Comparison of ENCODE assay signal across 8 cellular contexts in the genomic region with DNA sequence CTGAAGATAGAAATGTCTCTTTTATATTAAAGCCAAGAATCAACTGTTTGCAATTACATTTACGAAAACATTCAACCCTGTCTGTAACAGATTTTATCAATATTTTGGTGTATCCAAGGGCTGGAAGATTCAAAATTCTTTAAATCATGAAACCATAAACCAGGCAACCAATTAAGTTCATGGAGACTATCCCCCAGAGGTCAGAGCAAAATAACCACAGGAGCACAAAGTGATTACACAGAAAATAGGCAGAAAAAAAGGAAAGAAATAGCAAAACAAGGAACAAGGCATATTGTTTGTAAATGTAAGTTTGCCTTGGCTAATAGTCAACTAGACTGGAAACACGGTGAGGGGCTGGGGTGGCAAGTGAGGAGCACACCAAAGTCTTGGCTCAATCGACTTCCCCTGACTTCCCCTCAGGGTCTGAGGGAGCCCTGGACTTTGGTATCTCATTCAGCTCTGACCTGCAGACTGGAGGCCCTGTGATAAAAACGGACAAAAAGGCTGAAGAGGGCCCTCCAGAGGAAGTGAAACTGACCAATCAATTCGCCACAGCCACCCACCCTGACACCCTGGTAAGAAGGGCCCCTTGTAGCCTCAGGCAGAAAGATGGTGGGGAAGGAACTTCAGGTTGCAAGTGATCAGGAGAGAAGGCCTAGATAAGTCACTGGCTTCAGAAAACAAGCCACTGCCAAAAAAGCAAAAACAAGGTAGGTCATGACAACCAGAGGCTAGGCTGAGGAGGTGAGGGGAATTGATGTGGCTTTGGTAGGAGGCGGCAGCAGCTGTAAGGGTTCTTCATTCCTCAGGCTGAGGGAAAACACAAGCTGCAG. TPM values are rescaled to one million over a fixed set of nuclear protein-coding genes. Genes with fewer than 3 reads are reported as not detected.
DNase-seq lines count a peak whose midpoint lies in the region; ATAC-seq, FAIRE-seq and TF ChIP-seq lines count a peak whose summit lies in the region.

No MANE protein-coding gene starts in this region.

- H3K4me1 ChIP-seq in DND-41 (ENCODE audit: insufficient read depth, low read length) (peaks cover 32% of the 10 kb centered on the region), HAP-1 (peaks cover 24% of the 10 kb centered on the region), PC-3 (ENCODE audit: insufficient read depth, low read length) (peaks cover 41% of the 10 kb centered on the region), iPS-15b (ENCODE audit: control insufficient read depth, insufficient read depth, low read length) (peaks cover 21% of the 10 kb centered on the region), small intestine (ENCODE audit: control insufficient read depth in 2 of 2, insufficient read depth in 1 of 2, low read depth in 1 of 2, low read length in 1 of 2) (peaks cover 8 to 16% of the 10 kb centered on the region in 2 donors)

- peak overlapping the region; percentile 98 for H3K4me3 Mint-ChIP-seq in activated naive CD8-positive, alpha-beta T cell

- peak overlapping the region in 1 of 2 experiments; percentile 85; a peak in 3 of 4 replicates for H3K4me3 ChIP-seq in DND-41 (ENCODE audit: low read depth in 1 of 2, low read length in 2 of 2)
- peak overlapping the region; percentile 68 for H3K4me3 ChIP-seq in HAP-1
- H3K4me3 ChIP-seq in PC-3 (ENCODE audit: low read length) = peak overlapping the region; percentile 95
- H3K4me3 ChIP-seq in iPS-15b (ENCODE audit: low read depth, low read length) = peak overlapping the region; percentile 80
- H3K4me3 ChIP-seq in small intestine (ENCODE audit: low read depth in 1 of 2, low read length in 2 of 2) = peak overlapping the region in 1 of 2 donors; percentile 16

- H2AFZ ChIP-seq in DND-41 (ENCODE audit: low read depth, low read length) (no peak overlapping the region), PC-3 (ENCODE audit: low read length) (no peak overlapping the region)

- no peaks in the 10 kb centered on the region for H3K9me3 Mint-ChIP-seq in activated naive CD8-positive, alpha-beta T cell (ENCODE audit: low read depth)

- DNase-seq in DND-41 (peak; percentile 29), HAP-1 (ENCODE audit: low spot score in 2 of 2) (peak in 1 of 2 experiments; percentile 61), PC-3 (no peak), small intestine (peak; percentile 24), DMS114 treated with DMSO at 0.1 percent for 48 hours (lab: John Stamatoyannopoulos, UW; ENCODE audit: unreplicated experiment) (no peak)

- H3K9me3 ChIP-seq in DND-41 (ENCODE audit: insufficient read depth, low read length, severe bottlenecking) (no peaks in the 10 kb centered on the region), HAP-1 (no peaks in the 10 kb centered on the region), PC-3 (ENCODE audit: low read length) (no peaks in the 10 kb centered on the region), iPS-15b (ENCODE audit: control insufficient read depth, insufficient read depth, low read length) (no peaks in the 10 kb centered on the region), small intestine (ENCODE audit: control insufficient read depth, low read depth) (no peaks in the 10 kb centered on the region)

- POLR2A ChIA-PET in PC-3 (lab: Charles Lee; ENCODE audit: unreplicated experiment) = interaction anchor here (0.6 kb wide), 1 partner anchor 131 kb away, joined by 3 read pairs; no protein-coding TSS in a partner anchor

- H4K20me1 ChIP-seq in DND-41 (ENCODE audit: insufficient read depth, low read length) (peaks cover 12% of the 10 kb centered on the region; the same call in 1 of the 2 replicates), PC-3 (ENCODE audit: low read length) (peaks cover 48% of the 10 kb centered on the region)

- H3K9ac ChIP-seq in DND-41 (ENCODE audit: low read depth, low read length) (peak overlapping the region; percentile 87; the same call in 1 of the 2 replicates), PC-3 (ENCODE audit: low read length) (no peak overlapping the region), iPS-15b (ENCODE audit: low read depth, low read length) (no peak overlapping the region)

- in situ Hi-C loops in HAP-1 (cut with MboI; ENCODE audit: low sequenced_read_pairs) = no loop called here

- peak overlapping the region; percentile 97 for H3K27ac Mint-ChIP-seq in activated naive CD8-positive, alpha-beta T cell

- H3K4me2 ChIP-seq in DND-41 (ENCODE audit: insufficient read depth, low read length) (peak overlapping the region; percentile 73), PC-3 (ENCODE audit: low read length) (peak overlapping the region; percentile 94)

- peaks cover 69% of the 10 kb centered on the region for H3K4me1 Mint-ChIP-seq in activated naive CD8-positive, alpha-beta T cell (ENCODE audit: low read depth)

- no peak for TF ChIP-seq CTCF in DND-41 (IDR thresholded peaks at IDR 0.05; ENCODE audit: borderline replicate concordance, extremely low read depth, low read length, poor library complexity, severe bottlenecking)
- TF ChIP-seq CTCF in PC-3 (conservative IDR thresholded peaks at IDR 0.05; ENCODE audit: low read depth, low read length) = peak; percentile 30; the same call in 1 of the 2 replicates

- CTCF ChIA-PET in PC-3 (lab: Charles Lee) = interaction anchor here (0.5 kb wide), 1 partner anchor 179 kb away, joined by 3 read pairs; no protein-coding TSS in a partner anchor

- WGBS in small intestine, 3 donors = 25 to 37% (median 37%) methylated on average over 6 of the region's 6 CpGs

- no peaks in the 10 kb centered on the region for H3F3A ChIP-seq in PC-3 (ENCODE audit: low read length, unreplicated experiment)

- no peaks in the 10 kb centered on the region for H3K27me3 Mint-ChIP-seq in activated naive CD8-positive, alpha-beta T cell

- no peaks in the 10 kb centered on the region for H3K36me3 ChIP-seq in DND-41 (ENCODE audit: insufficient read depth, low read length)
- no peaks in the 10 kb centered on the region for H3K36me3 ChIP-seq in HAP-1 (replicated peaks)
- H3K36me3 ChIP-seq in PC-3 (ENCODE audit: low read depth, low read length) = no peaks in the 10 kb centered on the region
- H3K36me3 ChIP-seq in iPS-15b (ENCODE audit: control insufficient read depth, insufficient read depth, low read length) = peaks cover 4% of the 10 kb centered on the region
- H3K36me3 ChIP-seq in small intestine (ENCODE audit: control insufficient read depth in 2 of 2, insufficient read depth in 2 of 2, low read length in 2 of 2) = peaks cover 0 to 2% of the 10 kb centered on the region in 2 donors

- H3K27me3 ChIP-seq in DND-41 (ENCODE audit: insufficient read depth, low read length, poor library complexity) (no peaks in the 10 kb centered on the region), HAP-1 (ENCODE audit: low read depth) (no peaks in the 10 kb centered on the region), PC-3 (ENCODE audit: low read length) (no peaks in the 10 kb centered on the region), iPS-15b (ENCODE audit: control insufficient read depth, insufficient read depth, low read length) (no peaks in the 10 kb centered on the region), small intestine (ENCODE audit: control insufficient read depth in 2 of 2, insufficient read depth in 2 of 2, low read length in 2 of 2) (no peaks in the 10 kb centered on the region)

- ATAC-seq in DND-41 (ENCODE audit: insufficient read depth, low read depth) (peak; percentile 14; the same call in 1 of the 3 replicates), PC-3 (no peak), GM18502 (IDR thresholded peaks at IDR 0.05; ENCODE audit: poor library complexity, unreplicated experiment) (no peak)

- peaks cover 4% of the 10 kb centered on the region for H3K36me3 Mint-ChIP-seq in activated naive CD8-positive, alpha-beta T cell

- H3K79me2 ChIP-seq in DND-41 (ENCODE audit: insufficient read depth, low read length) (peaks cover 66% of the 10 kb centered on the region), PC-3 (ENCODE audit: low read length) (peaks cover 67% of the 10 kb centered on the region)

- FAIRE-seq in small intestine (lab: Jason Lieb, UNC) = no peak

- H3K27ac ChIP-seq in DND-41 (ENCODE audit: low read length) = no peak overlapping the region
- no peak overlapping the region for H3K27ac ChIP-seq in PC-3 (ENCODE audit: low read length)
- H3K27ac ChIP-seq in small intestine (ENCODE audit: low read depth in 1 of 2, low read length in 1 of 2) = peak overlapping the region in 1 of 2 donors; percentile 97

- TSS peak; percentile 30 for BruUV-seq in PC-3 (replicated peaks; lab: Mats Ljungman, UMichigan)

- no peaks in the 10 kb centered on the region for H3K9me2 ChIP-seq in PC-3 (replicated peaks; ENCODE audit: low read length)

- intact Hi-C loops in PC-3 (cut with micrococcal nuclease) = loop anchor here (2.0 kb wide), 1 partner anchor 24 kb away; no protein-coding TSS in a partner anchor

RNA-seq across cellular contexts. Expression of a gene that starts 1.9 kb away (rescaled TPM):
- 14.5 and 17.4 TPM in 2 replicates for total RNA-seq in PC-3 (2014; rRNA removed)
- 10 to 100 TPM in 1 of 3 donors, 1 to 10 TPM in 2; 4.9 to 10.5 (median 7.6) TPM for polyA plus RNA-seq in small intestine

RNA-seq across cellular contexts. Expression of a gene that starts 47.7 kb away (rescaled TPM):
- 88.6 and 91.6 TPM in 2 replicates for total RNA-seq in PC-3 (2014; rRNA removed)
- 10 to 100 TPM; 23.2 to 25.7 (median 25.7) TPM for polyA plus RNA-seq in small intestine

Comparison
In these comparisons a context has a peak if more than half of its experiments do, and no peak if none do; other contexts are left out.
1. DNase-seq: peak in DND-41 (single experiment) and small intestine (single experiment); none in PC-3 (single experiment) and DMS114 treated with DMSO at 0.1 percent for 48 hours (single experiment).